In the genomic region with DNA sequence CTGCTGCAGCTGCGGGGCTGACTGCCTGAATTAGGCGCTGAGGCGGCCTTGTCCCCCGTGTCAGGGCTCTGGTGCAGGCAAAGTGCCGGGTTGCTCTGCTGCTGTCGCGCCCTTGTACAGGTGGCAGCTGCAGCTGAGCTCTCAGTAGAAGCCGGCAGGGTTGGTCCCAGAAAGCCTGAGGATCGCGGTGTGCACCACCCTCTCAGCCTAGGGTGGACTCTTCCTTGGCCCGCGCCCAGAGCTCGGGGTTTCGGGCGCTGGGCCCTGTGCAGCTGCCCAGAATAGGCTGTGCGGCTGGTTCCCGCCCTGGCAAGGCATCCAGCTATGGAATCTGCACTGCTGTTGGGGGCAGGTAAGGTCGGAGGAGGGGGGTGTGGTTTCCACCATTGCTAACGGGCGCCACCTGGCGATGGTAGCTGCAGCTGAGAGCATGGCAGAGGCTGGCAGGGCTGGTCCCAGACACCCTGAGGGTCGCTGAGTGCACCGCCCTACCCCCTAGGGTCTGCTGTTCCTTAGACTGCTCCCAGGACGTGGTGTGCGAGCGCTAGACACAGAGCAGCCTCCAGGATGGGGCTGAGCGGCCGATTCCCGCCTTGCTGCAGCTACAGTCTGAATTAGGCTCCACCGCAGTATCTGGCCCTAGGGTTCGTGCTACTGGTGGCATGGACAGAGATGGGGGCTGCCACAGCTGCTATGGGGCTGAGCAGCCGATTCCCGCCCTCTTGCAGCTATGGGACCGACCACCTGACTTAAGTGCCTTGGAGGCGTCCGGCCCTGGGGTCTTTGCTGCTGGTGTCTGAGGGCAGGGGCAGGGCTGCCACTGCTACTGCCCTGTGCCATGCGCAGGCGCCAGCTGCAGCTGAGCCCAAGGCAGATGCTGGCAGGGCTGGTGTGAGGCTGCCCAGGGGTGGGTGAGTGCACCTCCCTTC, we compare ENCODE assay signal across 8 cellular contexts.
A peak's percentile ranks its signal among the peaks of the same experiment; 100 is the strongest.
DNase-seq lines count a peak whose midpoint lies in the region; ATAC-seq, FAIRE-seq and TF ChIP-seq lines count a peak whose summit lies in the region.
"Not testable (repeated sequence)": the region's sequence is repeated elsewhere in the genome, so short reads cannot be mapped to it uniquely, and the experiment has no call there.

No MANE protein-coding gene starts in this region.

- POLR2A ChIA-PET in endothelial cell of umbilical vein (lab: Charles Lee), result interaction anchor here (1.1 kb wide), 1 partner anchor 9 kb away, joined by 8 read pairs; no protein-coding TSS in a partner anchor

- peak overlapping the region; percentile 53 for H2AFZ ChIP-seq in endothelial cell of umbilical vein (ENCODE audit: low read depth, low read length)

- not testable (repeated sequence) for H3K9me1 ChIP-seq in endothelial cell of umbilical vein (replicated peaks; ENCODE audit: control insufficient read depth, extremely low read depth, insufficient read depth, low read length)

- DNase-seq in DMS 273 treated with DMSO at 0.1 percent for 48 hours (lab: John Stamatoyannopoulos, UW) (peak; percentile 59), HL-60 (ENCODE audit: low read depth in 1 of 2, low spot score in 1 of 2) (peak; percentile 39 to 51), NCI-H82 treated with DMSO at 0.1 percent for 48 hours (lab: John Stamatoyannopoulos, UW; ENCODE audit: unreplicated experiment) (peak; percentile 21), endothelial cell of umbilical vein (ENCODE audit: low read depth, low spot score) (peak; percentile 58)
- DNase-seq in activated CD8-positive, alpha-beta memory T cell treated with anti-CD3 and anti-CD28 coated beads, Interleukin-2, amount 50 U/mL, for 48 hours, result peak; percentile 76
- DNase-seq in stimulated activated CD8-positive, alpha-beta memory T cell treated with anti-CD3 and anti-CD28 coated beads, Interleukin-4, amount 100 ng/mL, for 4 hours (ENCODE audit: low read depth in 2 of 2, low spot score in 1 of 2), result peak; percentile 11 to 22

- dilution Hi-C loops in endothelial cell of umbilical vein (cut with MboI; ENCODE audit: extremely low pct_ligation_motif_present, low sequenced_read_pairs), result not testable (repeated sequence)

- not testable (repeated sequence) for H3K9me3 ChIP-seq in endothelial cell of umbilical vein (replicated peaks; ENCODE audit: control insufficient read depth, insufficient read depth, low read length)
- peaks cover 17% of the 10 kb centered on the region for H3K9me3 ChIP-seq in mesodermal cell (ENCODE audit: control insufficient read depth, low read length)

- H3K4me3 ChIP-seq in HL-60 (replicated peaks; ENCODE audit: insufficient read depth, low read length) (peak overlapping the region; percentile 31), endothelial cell of umbilical vein (replicated peaks in 1 of 3; ENCODE audit: insufficient read depth in 1 of 3, low read depth in 1 of 3, low read length in 3 of 3) (peak overlapping the region in 1 of 3 experiments; percentile 25), mesodermal cell (ENCODE audit: extremely low read depth, insufficient read depth, low read length, poor library complexity, severe bottlenecking) (peak overlapping the region; percentile 41)

- FAIRE-seq in endothelial cell of umbilical vein (lab: Jason Lieb, UNC), result not testable (repeated sequence)

- not testable (repeated sequence) for BruUV-seq in endothelial cell of umbilical vein (replicated peaks; lab: Mats Ljungman, UMichigan)

- H3K36me3 ChIP-seq in endothelial cell of umbilical vein (ENCODE audit: control insufficient read depth in 2 of 2, extremely low read depth in 1 of 2, insufficient read depth in 2 of 2, low read length in 2 of 2); mesodermal cell (ENCODE audit: control insufficient read depth, insufficient read depth, low read length): not testable (repeated sequence)

- intact Hi-C loops in endothelial cell of umbilical vein (cut with micrococcal nuclease), result loop anchor here (1.0 to 10.0 kb wide), 4 partner anchors 180 to 518 kb away; a partner anchor contains a TSS

- TF ChIP-seq CTCF in HL-60 (IDR thresholded peaks at IDR 0.05; ENCODE audit: insufficient read depth, low read length) (peak; percentile 35), endothelial cell of umbilical vein (IDR thresholded peaks at IDR 0.05; ENCODE audit: extremely low read depth in 1 of 2, insufficient read depth in 1 of 2, low read depth in 1 of 2, low read length in 2 of 2) (peak; percentile 46 to 67)

- WGBS in mesodermal cell (ENCODE audit: insufficient coverage in 2 of 2), 2 experiments, result 24 to 27% methylated on average over 23 to 32 of the region's 38 CpGs

- not testable (repeated sequence) for H3K9ac ChIP-seq in endothelial cell of umbilical vein (replicated peaks; ENCODE audit: extremely low read depth, insufficient read depth, low read length)

- peaks cover 20% of the 10 kb centered on the region for H3K4me1 ChIP-seq in endothelial cell of umbilical vein (ENCODE audit: control insufficient read depth, extremely low read depth, insufficient read depth, low read length)
- not testable (repeated sequence) for H3K4me1 ChIP-seq in mesodermal cell (ENCODE audit: control insufficient read depth, insufficient read depth, low read length, poor library complexity, severe bottlenecking)

- not testable (repeated sequence) for TF ChIP-seq POLR2A in endothelial cell of umbilical vein (IDR thresholded peaks at IDR 0.05; ENCODE audit: low read depth, low read length)

- H3K27ac ChIP-seq in HL-60 (replicated peaks); endothelial cell of umbilical vein (ENCODE audit: insufficient read depth, low read depth, low read length); mesodermal cell (ENCODE audit: low read depth, low read length, severe bottlenecking): not testable (repeated sequence)

- H4K20me1 ChIP-seq in endothelial cell of umbilical vein (replicated peaks; ENCODE audit: control insufficient read depth, extremely low read depth, insufficient read depth, low read length), result not testable (repeated sequence)

- CTCF ChIA-PET in endothelial cell of umbilical vein (lab: Charles Lee), result interaction anchor here (0.6 to 3.4 kb wide), 19 partner anchors 10 to 519 kb away, joined by 3 to 78 read pairs (median 4); no protein-coding TSS in a partner anchor

- H3K79me2 ChIP-seq in endothelial cell of umbilical vein (ENCODE audit: control insufficient read depth, insufficient read depth, low read length), result not testable (repeated sequence)

- peak; percentile 86 for ATAC-seq in GM21529 (IDR thresholded peaks at IDR 0.05; ENCODE audit: unreplicated experiment)

- peaks cover 10% of the 10 kb centered on the region for H3K27me3 ChIP-seq in HL-60 (ENCODE audit: insufficient read depth, poor library complexity, severe bottlenecking)
- not testable (repeated sequence) for H3K27me3 ChIP-seq in endothelial cell of umbilical vein (ENCODE audit: control insufficient read depth in 2 of 2, insufficient read depth in 2 of 2, low read length in 2 of 2)

- not testable (repeated sequence) for H3K4me2 ChIP-seq in endothelial cell of umbilical vein (ENCODE audit: insufficient read depth, low read length)

Comparison
In these comparisons a context has a peak if more than half of its experiments do, and no peak if none do; other contexts are left out.
1. DNase-seq: peak in every context shown above with its lines; median percentile 76 in activated CD8-positive, alpha-beta memory T cell treated with anti-CD3 and anti-CD28 coated beads, Interleukin-2, amount 50 U/mL, for 48 hours; 59 in DMS 273 treated with DMSO at 0.1 percent for 48 hours; 58 in endothelial cell of umbilical vein; 45 in HL-60; 21 in NCI-H82 treated with DMSO at 0.1 percent for 48 hours; 16 in stimulated activated CD8-positive, alpha-beta memory T cell treated with anti-CD3 and anti-CD28 coated beads, Interleukin-4, amount 100 ng/mL, for 4 hours.